13 cellular contexts compared by ENCODE assay signal in the genomic region with DNA sequence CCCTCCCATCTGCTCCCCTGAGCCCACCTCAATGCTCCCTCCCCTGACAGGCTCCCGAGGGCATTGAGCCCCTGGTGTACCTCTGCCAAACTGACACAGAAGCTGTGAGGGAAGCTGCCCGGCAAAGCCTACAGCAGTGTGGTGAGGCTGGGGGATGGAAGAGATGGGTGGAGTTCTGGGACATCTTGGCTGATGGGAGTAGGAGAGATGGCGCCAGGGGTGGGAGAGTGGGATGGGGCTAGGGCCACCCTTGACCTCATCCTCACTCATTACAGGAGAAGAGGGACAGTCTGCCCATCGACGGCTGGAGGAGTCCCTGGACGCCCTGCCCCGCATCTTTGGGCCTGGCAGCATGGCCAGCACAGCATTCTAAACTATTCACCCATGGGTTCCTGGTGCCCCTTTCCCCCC. TPM values are rescaled to one million over a fixed set of nuclear protein-coding genes. Genes with fewer than 3 reads are reported as not detected.
DNase-seq lines count a peak whose midpoint lies in the region; ATAC-seq and TF ChIP-seq lines count a peak whose summit lies in the region.
"Had no signal": no experiment of that assay in that cellular context is flagged by ENCODE, and none has a peak within 500 bp of the region (broad histone marks: within the 10 kb centered on the region; RNA-seq: fewer than 3 reads in every experiment).

No MANE protein-coding gene starts in this region.

- H3K4ac ChIP-seq in IMR-90 (ENCODE audit: low read depth, low read length) = no peak overlapping the region

- H4K20me1 ChIP-seq in BLaER1 (peaks cover 13% of the 10 kb centered on the region), IMR-90 (ENCODE audit: insufficient read depth, low read length) (peaks cover 56% of the 10 kb centered on the region)

- no peak overlapping the region for H2AK5ac ChIP-seq in IMR-90 (ENCODE audit: low read depth, low read length)

- ATAC-seq in IMR-90 (ENCODE audit: low read depth) = no peak
- no peak for ATAC-seq in naive thymus-derived CD8-positive, alpha-beta T cell
- no peak for ATAC-seq in HG02588 (IDR thresholded peaks at IDR 0.05; ENCODE audit: unreplicated experiment)
- ATAC-seq in GM19452 (IDR thresholded peaks at IDR 0.05; ENCODE audit: unreplicated experiment) = no peak

- no peak for TF ChIP-seq CTCF in IMR-90 (conservative IDR thresholded peaks at IDR 0.05; ENCODE audit: low read depth, low read length)

- H3K18ac ChIP-seq in IMR-90 (ENCODE audit: low read depth, low read length) = no peak overlapping the region

- no peak overlapping the region for H3K4me3 Mint-ChIP-seq in naive thymus-derived CD8-positive, alpha-beta T cell
- H3K4me3 Mint-ChIP-seq: T-helper 1 cell treated with Interleukin-12 subunit alpha and Interleukin-12 subunit beta and Interleukin-4 antibody, amounts not matched to agents 30 μg/mL and 1 μg/mL, for 36 hours had no signal

- intact Hi-C loops in IMR-90 (cut with micrococcal nuclease) = no loop called here

- H3K4me1 ChIP-seq in BLaER1 (peaks cover 98% of the 10 kb centered on the region), IMR-90 (ENCODE audit: control insufficient read depth, insufficient read depth, low read length) (no peaks in the 10 kb centered on the region)
- H3K4me1 ChIP-seq: parathyroid adenoma had no signal

- dilution Hi-C loops in IMR-90 (cut with HindIII; ENCODE audit: low sequenced_read_pairs, unreplicated experiment) = no loop called here

- H3K14ac ChIP-seq in IMR-90 (replicated peaks; ENCODE audit: low read depth, low read length) = no peak overlapping the region

- peaks cover 11% of the 10 kb centered on the region for H3K9me1 ChIP-seq in IMR-90 (ENCODE audit: insufficient read depth, low read length)

- H3K9me3 ChIP-seq in BLaER1 (no peaks in the 10 kb centered on the region), IMR-90 (ENCODE audit: control insufficient read depth, insufficient read depth, low read length) (no peaks in the 10 kb centered on the region)
- H3K9me3 ChIP-seq: MG63 had no signal

- peaks cover 35 to 68% (median 60%) of the 10 kb centered on the region in 4 donors for H3K4me1 Mint-ChIP-seq in naive thymus-derived CD8-positive, alpha-beta T cell

- no peaks in the 10 kb centered on the region for H3K27me3 Mint-ChIP-seq in naive thymus-derived CD8-positive, alpha-beta T cell

- H2AFZ ChIP-seq in IMR-90 (replicated peaks; ENCODE audit: low read length, poor library complexity) = no peak overlapping the region
- H2AFZ ChIP-seq: parathyroid adenoma had no signal

- peak overlapping the region in 6 of 10 donors; percentile 56 to 99 (median 96) for H3K27ac Mint-ChIP-seq in naive thymus-derived CD8-positive, alpha-beta T cell

- H3K36me3 ChIP-seq in BLaER1 (peaks cover 45% of the 10 kb centered on the region), IMR-90 (ENCODE audit: control insufficient read depth, insufficient read depth, low read length) (peaks cover 69% of the 10 kb centered on the region)

- POLR2A ChIA-PET in IMR-90 (lab: Charles Lee; ENCODE audit: unreplicated experiment) = no interaction called here
- POLR2A ChIA-PET in naive thymus-derived CD8-positive, alpha-beta T cell (lab: Charles Lee) = interaction anchor here (0.7 to 14.2 kb wide), 5 partner anchors 9 to 99 kb away, joined by 3 to 485 read pairs (median 34); partner anchors contain the start of genes CARMIL2 and CTCF

- in situ Hi-C loops in IMR-90 (cut with MboI; ENCODE audit: low sequenced_read_pairs) = loop anchor here (25.0 kb wide), 1 partner anchor 391 kb away; the partner anchor contains the start of genes CTRL, LCAT and PSMB10

- H4K8ac ChIP-seq in IMR-90 (ENCODE audit: low read depth in 2 of 2, low read length in 2 of 2) = no peak overlapping the region

- no peak overlapping the region for H4K91ac ChIP-seq in IMR-90 (ENCODE audit: insufficient read depth, low read depth, low read length)

- H3K27ac ChIP-seq in BLaER1 (peak overlapping the region; percentile 100), IMR-90 (ENCODE audit: insufficient read depth, low read length) (no peak overlapping the region), cingulate gyrus (ENCODE audit: low read depth, low read length) (peak overlapping the region; percentile 65)
- H3K27ac ChIP-seq: parathyroid adenoma had no signal

- peaks cover 3 to 48% of the 10 kb centered on the region in 2 experiments; a peak in 3 of 4 replicates for H3K79me1 ChIP-seq in IMR-90 (ENCODE audit: low read depth in 1 of 2, low read length in 2 of 2)

- no peak overlapping the region for H2BK20ac ChIP-seq in IMR-90 (ENCODE audit: low read depth, low read length)

- no peak overlapping the region for H2BK15ac ChIP-seq in IMR-90 (ENCODE audit: low read depth, low read length)

- H3K9ac ChIP-seq in BLaER1 (peak overlapping the region; percentile 91), IMR-90 (ENCODE audit: low read depth, low read length) (no peak overlapping the region)
- H3K9ac ChIP-seq: parathyroid adenoma had no signal

- peaks cover 0 to 11% (median 0%) of the 10 kb centered on the region in 3 donors for H3K36me3 Mint-ChIP-seq in naive thymus-derived CD8-positive, alpha-beta T cell

- DNase-seq in IMR-90 (no peak), NCI-H345 treated with DMSO at 0.1 percent for 48 hours (lab: John Stamatoyannopoulos, UW; ENCODE audit: unreplicated experiment) (no peak), anterior cingulate cortex (lab: John Stamatoyannopoulos, UW) (no peak)
- peak in 1 of 10 donors; percentile 31 for DNase-seq in naive thymus-derived CD8-positive, alpha-beta T cell
- DNase-seq: activated CD8-positive, alpha-beta memory T cell treated with anti-CD3 and anti-CD28 coated beads for 24 hours; effector CD4-positive, alpha-beta T cell had no signal

- no peak overlapping the region for H3K23ac ChIP-seq in IMR-90 (ENCODE audit: low read depth, low read length)

- H3K4me3 ChIP-seq in BLaER1 (peak overlapping the region; percentile 57), IMR-90 (ENCODE audit: insufficient read depth, low read depth, low read length) (no peak overlapping the region)
- H3K4me3 ChIP-seq: MG63 had no signal

- no peak overlapping the region for H2AK9ac ChIP-seq in IMR-90 (replicated peaks; ENCODE audit: low read depth, low read length, poor library complexity)

- no peak overlapping the region for H2BK120ac ChIP-seq in IMR-90 (ENCODE audit: low read depth, low read length)

- TF ChIP-seq RAD21 in IMR-90 (IDR thresholded peaks at IDR 0.05; ENCODE audit: low read length) = no peak

- H3K4me2 ChIP-seq in BLaER1 = peak overlapping the region; percentile 96
- no peak overlapping the region for H3K4me2 ChIP-seq in IMR-90 (ENCODE audit: low read depth, low read length)

- no peaks in the 10 kb centered on the region for H3K9me3 Mint-ChIP-seq in naive thymus-derived CD8-positive, alpha-beta T cell
- H3K9me3 Mint-ChIP-seq: T-helper 1 cell treated with Interleukin-12 subunit alpha and Interleukin-12 subunit beta and Interleukin-4 antibody, amounts not matched to agents 30 μg/mL and 1 μg/mL, for 36 hours had no signal

- H4K5ac ChIP-seq in IMR-90 (ENCODE audit: low read depth, low read length) = no peak overlapping the region

- no peak for TF ChIP-seq POLR2A in IMR-90 (IDR thresholded peaks at IDR 0.05; ENCODE audit: low read depth, low read length)

- CTCF ChIA-PET in IMR-90 (lab: Yijun Ruan, JAX) = no interaction called here

- WGBS in IMR-90 (ENCODE audit: extremely low coverage in 2 of 2, insufficient read length in 1 of 2), 2 experiments = no CpG with 5 or more reads among the region's 7 CpGs

- H3K27me3 ChIP-seq in BLaER1 = no peaks in the 10 kb centered on the region
- H3K27me3 ChIP-seq in IMR-90 (ENCODE audit: control insufficient read depth, insufficient read depth, low read length) = no peaks in the 10 kb centered on the region
- H3K27me3 ChIP-seq: MG63 had no signal

- TSS peak; percentile 78 for BruUV-seq in IMR-90 (replicated peaks; lab: Mats Ljungman, UMichigan)

- no peak overlapping the region for H2BK5ac ChIP-seq in IMR-90 (ENCODE audit: low read depth, low read length, poor library complexity, severe bottlenecking)

- H3K56ac ChIP-seq in IMR-90 (ENCODE audit: extremely low read depth, insufficient read depth, low read length) = no peak overlapping the region

TF ChIP-seq in IMR-90, 13 proteins besides CTCF, POLR2A, EP300 and RAD21 (continues in another document):
- TF ChIP-seq MXI1 (IDR thresholded peaks at IDR 0.05; ENCODE audit: borderline replicate concordance, low read depth, low read length) (no peak), FOS (IDR thresholded peaks at IDR 0.05; ENCODE audit: low read depth, low read length) (no peak), CEBPB (IDR thresholded peaks at IDR 0.05; ENCODE audit: low read depth, low read length) (no peak), MAZ (IDR thresholded peaks at IDR 0.05; ENCODE audit: borderline replicate concordance, low read depth, low read length) (no peak)
- TF ChIP-seq, protein P1, sequence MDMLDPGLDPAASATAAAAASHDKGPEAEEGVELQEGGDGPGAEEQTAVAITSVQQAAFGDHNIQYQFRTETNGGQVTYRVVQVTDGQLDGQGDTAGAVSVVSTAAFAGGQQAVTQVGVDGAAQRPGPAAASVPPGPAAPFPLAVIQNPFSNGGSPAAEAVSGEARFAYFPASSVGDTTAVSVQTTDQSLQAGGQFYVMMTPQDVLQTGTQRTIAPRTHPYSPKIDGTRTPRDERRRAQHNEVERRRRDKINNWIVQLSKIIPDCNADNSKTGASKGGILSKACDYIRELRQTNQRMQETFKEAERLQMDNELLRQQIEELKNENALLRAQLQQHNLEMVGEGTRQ (IDR thresholded peaks at IDR 0.05; ENCODE audit: low read depth, low read length) = no peak

RNA-seq across cellular contexts. Expression of gene CTCF, which starts 16.2 kb away (rescaled TPM):
- 22.8 and 26.4 TPM in 2 replicates for total RNA-seq in IMR-90 (2012; rRNA removed)
- polyA plus RNA-seq in IMR-90 (2012; rRNA removed) = 16.1 and 16.7 TPM in 2 replicates
- polyA plus RNA-seq in IMR-90 (2012; cell fraction: cytosol; rRNA removed) = 5.6 and 8.3 TPM in 2 replicates
- polyA plus RNA-seq in IMR-90 (2012; cell fraction: nucleus; rRNA removed; ENCODE audit: low replicate concordance) = 5.5 and 15.8 TPM in 2 replicates
- total RNA-seq in naive thymus-derived CD8-positive, alpha-beta T cell = 10 to 100 TPM; 67.5 to 67.6 TPM
- 10 to 100 TPM; 37.1 to 61.1 (median 51.9) TPM for polyA plus RNA-seq in naive thymus-derived CD8-positive, alpha-beta T cell

RNA-seq across cellular contexts. Expression of gene RIPOR1, which starts 17.5 kb away (rescaled TPM):
- total RNA-seq in IMR-90 (2012; rRNA removed) = 9.5 and 15.8 TPM in 2 replicates
- 33.0 and 41.3 TPM in 2 replicates for polyA plus RNA-seq in IMR-90 (2012; rRNA removed)
- polyA plus RNA-seq in IMR-90 (2012; cell fraction: cytosol; rRNA removed) = 26.4 and 33.2 TPM in 2 replicates
- 96.6 and 172 TPM in 2 replicates for polyA plus RNA-seq in IMR-90 (2012; cell fraction: nucleus; rRNA removed; ENCODE audit: low replicate concordance)
- 10 to 100 TPM; 50.1 to 57.2 TPM for total RNA-seq in naive thymus-derived CD8-positive, alpha-beta T cell
- polyA plus RNA-seq in naive thymus-derived CD8-positive, alpha-beta T cell = 1 to 10 TPM; 1.5 to 3.0 (median 2.3) TPM
